In genomic region chr14:102055181-102055901, GRCh38 we compare ENCODE assay signal across 11 cellular contexts. TPM values are rescaled to one million over a fixed set of nuclear protein-coding genes. Genes with fewer than 3 reads are reported as not detected.
A peak's percentile ranks its signal among the peaks of the same experiment; 100 is the strongest.
DNase-seq lines count a peak whose midpoint lies in the region; ATAC-seq, FAIRE-seq and TF ChIP-seq lines count a peak whose summit lies in the region.
"Had no signal": no experiment of that assay in that cellular context is flagged by ENCODE, and none has a peak within 500 bp of the region (broad histone marks: within the 10 kb centered on the region; RNA-seq: fewer than 3 reads in every experiment).

No MANE protein-coding gene starts in this region.

- no peak overlapping the region for H3K9ac ChIP-seq in mesenchymal stem cell (ENCODE audit: low read length)

- H3K36me3 ChIP-seq in mesenchymal stem cell (ENCODE audit: control insufficient read depth in 1 of 2, insufficient read depth in 2 of 2, low read depth in 1 of 2, low read length in 2 of 2): peaks cover 40 to 56% of the 10 kb centered on the region in 2 experiments

- no peak overlapping the region for H3K14ac ChIP-seq in mesenchymal stem cell (ENCODE audit: low read length in 2 of 2)

- H2BK12ac ChIP-seq in mesenchymal stem cell (ENCODE audit: low read length in 2 of 2): no peak overlapping the region

- H3K27me3 ChIP-seq in mesenchymal stem cell (ENCODE audit: control insufficient read depth in 1 of 2, insufficient read depth in 1 of 2, low read length in 2 of 2): no peaks in the 10 kb centered on the region

- no peak for TF ChIP-seq CTCF in cardiac fibroblast (IDR thresholded peaks at IDR 0.05; ENCODE audit: low read depth, low read length)

- H3K9me3 ChIP-seq in mesenchymal stem cell (ENCODE audit: control insufficient read depth, low read length): no peaks in the 10 kb centered on the region

- H3K18ac ChIP-seq in mesenchymal stem cell (ENCODE audit: low read depth in 1 of 2, low read length in 2 of 2): no peak overlapping the region

- H3K4me3 ChIP-seq in cardiac fibroblast (replicated peaks in 1 of 2; ENCODE audit: low read depth in 2 of 2, low read length in 2 of 2): no peak overlapping the region
- H3K4me3 ChIP-seq in mesenchymal stem cell (ENCODE audit: insufficient read depth in 1 of 2, low read depth in 1 of 2, low read length in 2 of 2): no peak overlapping the region

- H4K8ac ChIP-seq in mesenchymal stem cell (ENCODE audit: low read length): peak overlapping the region; percentile 23

- H3K4ac ChIP-seq in mesenchymal stem cell (ENCODE audit: low read depth in 1 of 2, low read length in 2 of 2): no peak overlapping the region

- H3K23ac ChIP-seq in mesenchymal stem cell (ENCODE audit: low read length in 2 of 2): no peak overlapping the region

- H3K4me2 ChIP-seq in mesenchymal stem cell (ENCODE audit: low read length, poor library complexity, severe bottlenecking): no peak overlapping the region

- no peak for ATAC-seq in HG03342 (IDR thresholded peaks at IDR 0.05; ENCODE audit: unreplicated experiment)

- no peak overlapping the region for H2BK120ac ChIP-seq in mesenchymal stem cell (ENCODE audit: low read depth, low read length)

- H2AFZ ChIP-seq in mesenchymal stem cell (ENCODE audit: low read depth, low read length): no peak overlapping the region

- DNase-seq in AG20443 (ENCODE audit: low spot score) (peak; percentile 79), HTR-8/SVneo (ENCODE audit: insufficient read length, low spot score) (peak; percentile 54), cardiac fibroblast (ENCODE audit: low read depth in 2 of 2) (peak; percentile 50 to 74), mesenchymal stem cell (no peak), NCI-H146 (lab: John Stamatoyannopoulos, UW) (no peak), NCI-H524 treated with DMSO at 0.1 percent for 48 hours (lab: John Stamatoyannopoulos, UW) (no peak)
- no peak for DNase-seq in stimulated activated naive CD4-positive, alpha-beta T cell treated with Interleukin-2 at 50 U/mL for 16 hours (lab: John Stamatoyannopoulos, UW)
- DNase-seq: activated T-cell treated with anti-CD3 and anti-CD28 coated beads, Interleukin-2, amount 50 U/mL, for 48 hours; DMS79; NCI-H1694 had no signal

- H2AK5ac ChIP-seq in mesenchymal stem cell (ENCODE audit: low read length, severe bottlenecking): no peak overlapping the region

- no peak overlapping the region for H2BK5ac ChIP-seq in mesenchymal stem cell (ENCODE audit: low read depth, low read length, poor library complexity, severe bottlenecking)

- peaks cover 5% of the 10 kb centered on the region for H3K79me1 ChIP-seq in mesenchymal stem cell (replicated peaks; ENCODE audit: low read length, poor library complexity, severe bottlenecking)

- WGBS in mesenchymal stem cell: 88% methylated on average over 24 of the region's 24 CpGs

- no peak for FAIRE-seq in HTR-8/SVneo (lab: Jason Lieb, UNC)

- no peak overlapping the region for H4K91ac ChIP-seq in mesenchymal stem cell (ENCODE audit: low read length)

- peak overlapping the region; percentile 12 for H3K27ac ChIP-seq in mesenchymal stem cell (ENCODE audit: low read length, poor library complexity, severe bottlenecking)

- H3K4me1 ChIP-seq in mesenchymal stem cell (ENCODE audit: control insufficient read depth, insufficient read depth, low read depth, low read length): peaks cover 15% of the 10 kb centered on the region

- no peak overlapping the region for H2BK15ac ChIP-seq in mesenchymal stem cell (ENCODE audit: low read depth, poor library complexity, severe bottlenecking)

RNA-seq across cellular contexts. Expression of gene HSP90AA1, which starts 31.5 kb away (rescaled TPM):
- 430 TPM for polyA plus RNA-seq in mesenchymal stem cell (2013, experiment 1 of 2)
- 432 TPM for polyA plus RNA-seq in mesenchymal stem cell (2013, experiment 2 of 2)

Comparison
In these comparisons a context has a peak if more than half of its experiments do, and no peak if none do; other contexts are left out.
1. DNase-seq: peak in AG20443 (single experiment), HTR-8/SVneo (single experiment) and cardiac fibroblast (2 of 2); none in mesenchymal stem cell (single experiment), stimulated activated naive CD4-positive, alpha-beta T cell treated with Interleukin-2 at 50 U/mL for 16 hours (single experiment), NCI-H146 (single experiment) and NCI-H524 treated with DMSO at 0.1 percent for 48 hours (single experiment).